Comparison of ENCODE assay signal across 10 cellular contexts in the genomic region with DNA sequence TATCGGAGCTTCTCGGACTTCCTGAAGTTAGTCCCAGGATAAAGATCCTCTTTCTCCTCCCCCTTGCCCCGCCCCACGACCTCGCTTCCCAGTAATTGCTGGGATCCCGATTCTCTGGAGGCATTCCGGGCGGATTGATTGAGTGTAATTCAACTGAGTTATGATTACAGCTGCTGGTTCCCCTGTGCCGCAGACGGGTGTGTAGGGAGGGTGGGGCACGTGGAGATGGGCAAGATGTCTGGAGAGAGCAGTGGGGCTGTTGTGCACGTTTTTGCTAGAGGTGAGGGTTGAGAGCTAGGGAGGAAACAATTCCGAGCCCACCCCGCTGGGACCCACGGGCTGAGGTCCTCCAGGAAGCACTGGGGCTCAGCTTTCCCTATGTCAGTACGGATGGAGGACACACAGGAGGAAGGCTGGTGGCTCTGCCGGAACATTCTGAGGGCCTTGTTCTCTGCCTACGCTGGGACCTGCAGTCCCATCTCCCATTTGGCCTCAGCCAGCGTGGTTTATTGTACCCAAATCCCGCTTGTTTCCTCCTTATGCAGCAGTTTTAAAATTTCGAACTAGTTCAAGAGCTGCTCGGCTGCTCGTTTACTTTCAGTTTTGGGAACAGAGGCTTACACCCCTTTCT. TPM values are rescaled to one million over a fixed set of nuclear protein-coding genes. Genes with fewer than 3 reads are reported as not detected.
DNase-seq lines count a peak whose midpoint lies in the region.
"Had no signal": no experiment of that assay in that cellular context is flagged by ENCODE, and none has a peak within 500 bp of the region (broad histone marks: within the 10 kb centered on the region; RNA-seq: fewer than 3 reads in every experiment).

No MANE protein-coding gene starts in this region.

- peaks cover 10% of the 10 kb centered on the region for H3K9me3 Mint-ChIP-seq in activated naive CD4-positive, alpha-beta T cell treated with anti-CD3 and anti-CD28 coated beads, Interleukin-2, amount 50 U/mL, for 24 hours
- H3K9me3 Mint-ChIP-seq: neural crest cell had no signal

- H3K27ac ChIP-seq in mesenchymal stem cell (ENCODE audit: low read length, poor library complexity, severe bottlenecking) (no peak overlapping the region), urinary bladder (ENCODE audit: low read depth) (no peak overlapping the region)

- H3K4ac ChIP-seq in mesenchymal stem cell (ENCODE audit: low read depth in 1 of 2, low read length in 2 of 2) = no peak overlapping the region

- H3K23ac ChIP-seq in mesenchymal stem cell (ENCODE audit: low read length in 2 of 2) = no peak overlapping the region

- no peaks in the 10 kb centered on the region for H3K36me3 Mint-ChIP-seq in activated naive CD4-positive, alpha-beta T cell treated with anti-CD3 and anti-CD28 coated beads, Interleukin-2, amount 50 U/mL, for 24 hours

- no peaks in the 10 kb centered on the region for H3K9me3 ChIP-seq in adipocyte (ENCODE audit: control insufficient read depth, low read length)
- H3K9me3 ChIP-seq in mesenchymal stem cell (ENCODE audit: control insufficient read depth, low read length) = no peaks in the 10 kb centered on the region

- H3K4me1 ChIP-seq in adipocyte (ENCODE audit: control insufficient read depth, insufficient read depth, low read length) (peaks cover 42% of the 10 kb centered on the region), mesenchymal stem cell (ENCODE audit: control insufficient read depth, insufficient read depth, low read depth, low read length) (peaks cover 7% of the 10 kb centered on the region), urinary bladder (ENCODE audit: insufficient read depth) (no peaks in the 10 kb centered on the region)

- H2AK5ac ChIP-seq in mesenchymal stem cell (ENCODE audit: low read length, severe bottlenecking) = no peak overlapping the region

- H3K4me2 ChIP-seq in mesenchymal stem cell (ENCODE audit: low read length, poor library complexity, severe bottlenecking) = no peak overlapping the region

- H3K14ac ChIP-seq in mesenchymal stem cell (ENCODE audit: low read length in 2 of 2) = no peak overlapping the region

- 79% methylated on average over 23 of the region's 23 CpGs for WGBS in mesenchymal stem cell
- 4% methylated on average over 23 of the region's 23 CpGs for WGBS in urinary bladder

- no peak overlapping the region for H4K8ac ChIP-seq in mesenchymal stem cell (ENCODE audit: low read length)

- H2AFZ ChIP-seq in mesenchymal stem cell (ENCODE audit: low read depth, low read length) = no peak overlapping the region

- no peak overlapping the region for H2BK12ac ChIP-seq in mesenchymal stem cell (ENCODE audit: low read length in 2 of 2)

- peaks cover 78% of the 10 kb centered on the region for H3K27me3 Mint-ChIP-seq in activated naive CD4-positive, alpha-beta T cell treated with anti-CD3 and anti-CD28 coated beads, Interleukin-2, amount 50 U/mL, for 24 hours

- intact Hi-C loops in posterior cingulate gyrus (cut with DNase I) = no loop called here

- H3K79me1 ChIP-seq in mesenchymal stem cell (replicated peaks; ENCODE audit: low read length, poor library complexity, severe bottlenecking) = no peaks in the 10 kb centered on the region

- H2BK120ac ChIP-seq in mesenchymal stem cell (ENCODE audit: low read depth, low read length) = no peak overlapping the region

- H3K4me1 Mint-ChIP-seq in activated naive CD4-positive, alpha-beta T cell treated with anti-CD3 and anti-CD28 coated beads, Interleukin-2, amount 50 U/mL, for 24 hours = peaks cover 54% of the 10 kb centered on the region

- DNase-seq in activated naive CD4-positive, alpha-beta T cell treated with Interleukin-2 at 50 U/mL for 16 hours = no peak
- DNase-seq in adipocyte (ENCODE audit: low read depth) (peak; percentile 3), mesenchymal stem cell (no peak), NCI-H524 treated with DMSO at 0.1 percent for 48 hours (lab: John Stamatoyannopoulos, UW) (no peak), posterior cingulate gyrus (no peak), NCI-H748 (lab: John Stamatoyannopoulos, UW; ENCODE audit: unreplicated experiment) (no peak)

- H3K36me3 ChIP-seq in adipocyte (ENCODE audit: control insufficient read depth, insufficient read depth, low read length, severe bottlenecking) (no peaks in the 10 kb centered on the region), mesenchymal stem cell (ENCODE audit: control insufficient read depth in 1 of 2, insufficient read depth in 2 of 2, low read depth in 1 of 2, low read length in 2 of 2) (no peaks in the 10 kb centered on the region), urinary bladder (ENCODE audit: insufficient read depth) (no peaks in the 10 kb centered on the region)

- H3K9ac ChIP-seq in adipocyte (ENCODE audit: low read length) = peak overlapping the region; percentile 72
- H3K9ac ChIP-seq in mesenchymal stem cell (ENCODE audit: low read length) = peak overlapping the region; percentile 83

- H2BK5ac ChIP-seq in mesenchymal stem cell (ENCODE audit: low read depth, low read length, poor library complexity, severe bottlenecking) = no peak overlapping the region

- peak overlapping the region; percentile 93 for H3K4me3 Mint-ChIP-seq in activated naive CD4-positive, alpha-beta T cell treated with anti-CD3 and anti-CD28 coated beads, Interleukin-2, amount 50 U/mL, for 24 hours
- H3K4me3 Mint-ChIP-seq: neural crest cell had no signal

- H4K91ac ChIP-seq in mesenchymal stem cell (ENCODE audit: low read length) = no peak overlapping the region

- H2BK15ac ChIP-seq in mesenchymal stem cell (ENCODE audit: low read depth, poor library complexity, severe bottlenecking) = no peak overlapping the region

- H3K18ac ChIP-seq in mesenchymal stem cell (ENCODE audit: low read depth in 1 of 2, low read length in 2 of 2) = no peak overlapping the region

- H3K27ac Mint-ChIP-seq in activated naive CD4-positive, alpha-beta T cell treated with anti-CD3 and anti-CD28 coated beads, Interleukin-2, amount 50 U/mL, for 24 hours = peak overlapping the region; percentile 51

- peak overlapping the region; percentile 76 for H3K4me3 ChIP-seq in adipocyte (ENCODE audit: low read length)
- peak overlapping the region in 1 of 2 experiments; percentile 84 for H3K4me3 ChIP-seq in mesenchymal stem cell (ENCODE audit: insufficient read depth in 1 of 2, low read depth in 1 of 2, low read length in 2 of 2)
- peak overlapping the region; percentile 17 for H3K4me3 ChIP-seq in urinary bladder (ENCODE audit: low read depth, low read length)

- no peaks in the 10 kb centered on the region for H3K27me3 ChIP-seq in adipocyte (replicated peaks; ENCODE audit: control insufficient read depth, insufficient read depth, low read length)
- H3K27me3 ChIP-seq in mesenchymal stem cell (ENCODE audit: control insufficient read depth in 1 of 2, insufficient read depth in 1 of 2, low read length in 2 of 2) = no peaks in the 10 kb centered on the region

RNA-seq across cellular contexts. Expression of a gene that starts 2.4 kb away (rescaled TPM):
- polyA plus RNA-seq in mesenchymal stem cell (2013, experiment 1 of 2) = not detected
- polyA plus RNA-seq in mesenchymal stem cell (2013, experiment 2 of 2) = not detected
- 1.0 TPM for total RNA-seq in urinary bladder
- 0.10 TPM for polyA plus RNA-seq in urinary bladder
- total RNA-seq: activated CD8-positive, alpha-beta memory T cell treated with anti-CD3 and anti-CD28 coated beads for 36 hours had no signal
